Comparison of ENCODE assay signal across 30 cellular contexts in the genomic region with DNA sequence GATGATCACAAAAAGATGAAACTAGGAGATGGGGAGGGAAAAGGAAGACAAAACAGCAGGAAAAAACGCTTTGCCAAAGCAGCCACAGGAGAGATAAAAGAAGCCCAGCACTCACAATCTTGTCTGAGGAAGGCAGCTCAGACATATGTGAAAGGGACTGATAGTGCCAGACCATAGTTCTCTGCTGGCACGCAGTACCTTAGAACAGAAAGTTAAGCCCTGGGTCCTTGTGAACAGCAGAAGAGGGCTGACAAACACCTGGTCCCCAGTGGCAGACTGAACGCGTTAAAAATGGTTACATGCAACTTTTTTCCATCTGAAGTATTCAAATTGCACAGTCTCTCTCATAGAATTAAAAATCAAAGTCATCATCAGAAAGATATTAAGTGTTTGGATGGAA.
"Had no signal": no experiment of that assay in that cellular context is flagged by ENCODE, and none has a peak within 500 bp of the region (broad histone marks: within the 10 kb centered on the region; RNA-seq: fewer than 3 reads in every experiment).

No MANE protein-coding gene starts in this region.

- H3K9ac ChIP-seq: neural progenitor cell had no signal

- DNase-seq: activated B cell treated with CpG ODN at 0.5 μM for 24 hours; activated CD4-positive, alpha-beta T cell treated with anti-CD3 and anti-CD28 coated beads for 36 hours; activated CD8-positive, alpha-beta T cell treated with anti-CD3 and anti-CD28 coated beads, Interleukin-2, amount 10 ng/mL, durations not matched to agents 7 days and 5 days; activated gamma-delta T cell; activated naive CD4-positive, alpha-beta T cell treated with anti-CD3 and anti-CD28 coated beads, Interleukin-2, amount 10 ng/mL, durations not matched to agents 7 days and 5 days; activated naive CD8-positive, alpha-beta T cell treated with anti-CD3 and anti-CD28 coated beads, Interleukin-2, amount 10 ng/mL, durations not matched to agents 7 days and 5 days; caudate nucleus; cortex of kidney; endodermal cell; foreskin melanocyte; heart right ventricle; mesendoderm; natural killer cell; occipital lobe; posterior cingulate gyrus; right lobe of liver; stimulated activated CD4-positive, alpha-beta T cell treated with anti-CD3 and anti-CD28 coated beads, Interleukin-4, amount 100 ng/mL, for 24 hours; T-helper 17 cell; T1000; trophoblast cell had no signal

- H3K4me2 ChIP-seq: neural progenitor cell had no signal

- H3K4me1 Mint-ChIP-seq: activated B cell treated with CpG ODN at 0.5 μM for 24 hours; activated CD4-positive, alpha-beta T cell treated with anti-CD3 and anti-CD28 coated beads for 36 hours; activated naive CD4-positive, alpha-beta T cell treated with anti-CD3 and anti-CD28 coated beads, Interleukin-2, amount 10 ng/mL, durations not matched to agents 7 days and 5 days; activated naive CD8-positive, alpha-beta T cell treated with anti-CD3 and anti-CD28 coated beads, Interleukin-2, amount 10 ng/mL, durations not matched to agents 7 days and 5 days; brain; natural killer cell; neural progenitor cell; stimulated activated effector memory CD8-positive, alpha-beta T cell treated with anti-CD3 and anti-CD28 coated beads, Interleukin-12 subunit alpha, Interleukin-12 subunit beta, amount 100 ng/mL, for 72 hours; T-helper 17 cell had no signal

- H2AFZ ChIP-seq: neural progenitor cell had no signal

- H3K27me3 ChIP-seq: ascending aorta, heart right ventricle, neural progenitor cell, right lobe of liver had no signal

- H3K9me3 ChIP-seq: ascending aorta, heart right ventricle, right lobe of liver, thoracic aorta had no signal

- H3K27ac Mint-ChIP-seq: activated B cell treated with CpG ODN at 0.5 μM for 24 hours; activated CD4-positive, alpha-beta T cell treated with anti-CD3 and anti-CD28 coated beads for 36 hours; activated CD8-positive, alpha-beta T cell treated with anti-CD3 and anti-CD28 coated beads, Interleukin-2, amount 10 ng/mL, durations not matched to agents 7 days and 5 days; activated naive CD4-positive, alpha-beta T cell treated with anti-CD3 and anti-CD28 coated beads, Interleukin-2, amount 10 ng/mL, durations not matched to agents 7 days and 5 days; activated naive CD8-positive, alpha-beta T cell treated with anti-CD3 and anti-CD28 coated beads, Interleukin-2, amount 10 ng/mL, durations not matched to agents 7 days and 5 days; endodermal cell; natural killer cell; neural progenitor cell; stimulated activated effector memory CD8-positive, alpha-beta T cell treated with anti-CD3 and anti-CD28 coated beads, Interleukin-12 subunit alpha, Interleukin-12 subunit beta, amount 100 ng/mL, for 72 hours; stimulated activated naive CD8-positive, alpha-beta T cell treated with anti-CD3 and anti-CD28 coated beads, Interleukin-15, Interleukin-2, amounts not matched to agents 100 ng/mL and 50 ng/mL, for 24 hours; T-helper 17 cell had no signal

- ATAC-seq: activated CD4-positive, alpha-beta T cell treated with anti-CD3 and anti-CD28 coated beads for 36 hours; activated CD8-positive, alpha-beta T cell treated with anti-CD3 and anti-CD28 coated beads, Interleukin-2, amount 10 ng/mL, durations not matched to agents 7 days and 5 days; esophagus mucosa; heart right ventricle; left lobe of liver; natural killer cell; right lobe of liver; stimulated activated effector memory CD8-positive, alpha-beta T cell treated with anti-CD3 and anti-CD28 coated beads, Interleukin-12 subunit alpha, Interleukin-12 subunit beta, amount 100 ng/mL, for 72 hours; T-helper 17 cell had no signal

- H3K36me3 ChIP-seq: ascending aorta, heart right ventricle, neural progenitor cell, right lobe of liver, thoracic aorta had no signal

- FAIRE-seq: urothelium cell line had no signal

- H3K4me3 Mint-ChIP-seq: activated B cell treated with CpG ODN at 0.5 μM for 24 hours; activated CD4-positive, alpha-beta T cell treated with anti-CD3 and anti-CD28 coated beads for 36 hours; activated CD8-positive, alpha-beta T cell treated with anti-CD3 and anti-CD28 coated beads, Interleukin-2, amount 10 ng/mL, durations not matched to agents 7 days and 5 days; activated naive CD4-positive, alpha-beta T cell treated with anti-CD3 and anti-CD28 coated beads, Interleukin-2, amount 10 ng/mL, durations not matched to agents 7 days and 5 days; activated naive CD8-positive, alpha-beta T cell treated with anti-CD3 and anti-CD28 coated beads, Interleukin-2, amount 10 ng/mL, durations not matched to agents 7 days and 5 days; brain; endodermal cell; natural killer cell; neural progenitor cell; stimulated activated effector memory CD8-positive, alpha-beta T cell treated with anti-CD3 and anti-CD28 coated beads, Interleukin-12 subunit alpha, Interleukin-12 subunit beta, amount 100 ng/mL, for 72 hours; stimulated activated naive CD8-positive, alpha-beta T cell treated with anti-CD3 and anti-CD28 coated beads, Interleukin-15, Interleukin-2, amounts not matched to agents 100 ng/mL and 50 ng/mL, for 24 hours; T-helper 17 cell had no signal

- H3K27me3 Mint-ChIP-seq: activated B cell treated with CpG ODN at 0.5 μM for 24 hours; activated CD4-positive, alpha-beta T cell treated with anti-CD3 and anti-CD28 coated beads for 36 hours; activated naive CD4-positive, alpha-beta T cell treated with anti-CD3 and anti-CD28 coated beads, Interleukin-2, amount 10 ng/mL, durations not matched to agents 7 days and 5 days; activated naive CD8-positive, alpha-beta T cell treated with anti-CD3 and anti-CD28 coated beads, Interleukin-2, amount 10 ng/mL, durations not matched to agents 7 days and 5 days; stimulated activated naive CD8-positive, alpha-beta T cell treated with anti-CD3 and anti-CD28 coated beads, Interleukin-15, Interleukin-2, amounts not matched to agents 100 ng/mL and 50 ng/mL, for 24 hours; T-helper 17 cell had no signal

- H3K9me3 Mint-ChIP-seq: brain, endodermal cell, neural progenitor cell had no signal

- H3K4me1 ChIP-seq: ascending aorta, neural progenitor cell, right lobe of liver had no signal

- H3K36me3 Mint-ChIP-seq: activated naive CD4-positive, alpha-beta T cell treated with anti-CD3 and anti-CD28 coated beads, Interleukin-2, amount 10 ng/mL, durations not matched to agents 7 days and 5 days; activated naive CD8-positive, alpha-beta T cell treated with anti-CD3 and anti-CD28 coated beads, Interleukin-2, amount 10 ng/mL, durations not matched to agents 7 days and 5 days; brain; natural killer cell; neural progenitor cell; stimulated activated effector memory CD8-positive, alpha-beta T cell treated with anti-CD3 and anti-CD28 coated beads, Interleukin-12 subunit alpha, Interleukin-12 subunit beta, amount 100 ng/mL, for 72 hours had no signal

- H3K27ac ChIP-seq: ascending aorta, heart right ventricle, neural progenitor cell, right lobe of liver, thoracic aorta had no signal

- H3K4me3 ChIP-seq: ascending aorta, heart right ventricle, lung, neural progenitor cell, right lobe of liver, thoracic aorta had no signal
